8 cellular contexts compared by ENCODE assay signal in the genomic region with DNA sequence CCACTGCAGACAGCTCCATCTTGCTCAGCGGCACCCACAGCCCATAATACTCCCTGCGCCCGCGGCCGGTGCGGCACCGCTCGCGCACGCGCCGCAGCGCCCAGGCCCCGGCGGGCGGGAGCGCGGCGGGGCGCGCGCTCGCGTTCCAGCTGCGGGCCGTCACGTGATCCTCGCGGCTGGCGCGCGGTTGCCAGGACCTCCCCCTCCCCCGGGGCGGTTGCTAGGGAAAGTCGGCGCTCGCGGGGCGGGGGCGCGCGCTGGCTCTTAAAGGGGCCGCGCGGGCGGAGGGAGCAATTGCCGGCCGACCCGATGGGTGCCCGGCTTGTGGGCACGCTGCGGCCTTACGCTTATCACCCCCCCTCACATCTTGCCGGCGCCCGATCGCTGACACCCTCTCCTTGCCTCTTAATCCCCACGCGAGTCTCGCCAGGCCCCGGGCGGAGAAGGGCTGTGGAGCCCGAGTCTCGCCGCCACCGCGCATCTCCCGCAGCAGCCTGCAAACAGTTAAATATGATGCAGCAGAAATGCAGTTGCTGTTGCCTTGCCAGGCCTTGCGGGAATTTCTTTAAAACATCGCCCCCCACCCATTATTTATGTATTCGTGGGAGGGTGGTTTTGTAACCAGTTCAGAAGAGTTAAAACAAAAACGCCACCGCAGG. TPM values are rescaled to one million over a fixed set of nuclear protein-coding genes. Genes with fewer than 3 reads are reported as not detected.
DNase-seq lines count a peak whose midpoint lies in the region; ATAC-seq and TF ChIP-seq lines count a peak whose summit lies in the region.

A gene (minus strand): TSS at position 45 of the 659 bp plus-strand sequence. CDS start 26 bp downstream, at position 19.

- CTCF ChIA-PET in Calu3 (lab: Charles Lee) = interaction anchor here (0.5 to 2.8 kb wide), 5 partner anchors 17 to 243 kb away, joined by 3 to 12 read pairs (median 5); no protein-coding TSS in a partner anchor

- peak within 1 kb of the TSS; percentile 83 for H3K27ac Mint-ChIP-seq in Calu3 (ENCODE audit: unreplicated experiment)

- peak within 1 kb of the TSS; percentile 82 for H3K4me3 Mint-ChIP-seq in Calu3 (ENCODE audit: low read depth, unreplicated experiment)

- peaks cover 51% of the 10 kb centered on the region for H3K36me3 Mint-ChIP-seq in Calu3 (ENCODE audit: insufficient read depth, unreplicated experiment)

- H3K27me3 Mint-ChIP-seq in Calu3 (ENCODE audit: unreplicated experiment) = no peaks in the 10 kb centered on the region

- DNase-seq in Calu3 (peak; percentile 98), OCI-M2 (lab: John Stamatoyannopoulos, UW; ENCODE audit: unreplicated experiment) (peak; percentile 11), activated T-cell treated with anti-CD3 and anti-CD28 coated beads for 24 hours (ENCODE audit: low read depth) (peak; percentile 92), epidermal melanocyte (ENCODE audit: insufficient read length, low spot score) (peak; percentile 98), middle frontal gyrus (ENCODE audit: extremely low spot score, low spot score) (peak; percentile 89)
- DNase-seq in Jurkat, Clone E6-1 (ENCODE audit: low read depth, low spot score) = peak; percentile 85
- DNase-seq in stimulated activated CD8-positive, alpha-beta memory T cell treated with anti-CD3 and anti-CD28 coated beads, Interleukin-2, amount 100 ng/mL, for 1 hour (ENCODE audit: low read depth in 2 of 2) = peak; percentile 93

- H3K4me3 ChIP-seq in Jurkat, Clone E6-1 (ENCODE audit: low read length) = peak within 1 kb of the TSS; percentile 70

- no peak for TF ChIP-seq CTCF in Calu3 (IDR thresholded peaks at IDR 0.05; ENCODE audit: unreplicated experiment)

- BruUV-seq in Calu3 (replicated peaks; lab: Mats Ljungman, UMichigan) = no TSS peak

- H3K4me1 Mint-ChIP-seq in Calu3 (ENCODE audit: low read depth, unreplicated experiment) = peaks cover 36% of the 10 kb centered on the region

- intact Hi-C loops in Calu3 (cut with micrococcal nuclease; ENCODE audit: unreplicated experiment) = no loop called here

- ATAC-seq in GM21576 (IDR thresholded peaks at IDR 0.05; ENCODE audit: unreplicated experiment) = peak; percentile 42

- no peaks in the 10 kb centered on the region for H3K9me3 Mint-ChIP-seq in Calu3 (ENCODE audit: low read depth, unreplicated experiment)

RNA-seq across cellular contexts. Expression of the gene that starts here (rescaled TPM):
- 140 and 152 TPM in 2 replicates for total RNA-seq in Calu3 (2022)
- polyA plus RNA-seq in Jurkat, Clone E6-1 (2012; ENCODE audit: insufficient read depth, insufficient read length) = 12.3 TPM

Comparison
In these comparisons a context has a peak if more than half of its experiments do, and no peak if none do; other contexts are left out.
1. Peak in every context shown above with its lines: DNase-seq, ATAC-seq and H3K4me3 ChIP-seq.
2. DNase-seq: peak in every context shown above with its lines; median percentile 98 in Calu3; 98 in epidermal melanocyte; 93 in stimulated activated CD8-positive, alpha-beta memory T cell treated with anti-CD3 and anti-CD28 coated beads, Interleukin-2, amount 100 ng/mL, for 1 hour; 92 in activated T-cell treated with anti-CD3 and anti-CD28 coated beads for 24 hours; 89 in middle frontal gyrus; 85 in Jurkat, Clone E6-1; 11 in OCI-M2.